ENCODE assay signal across 23 cellular contexts in genomic region chr2:148746973-148747372, GRCh38.
DNase-seq lines count a peak whose midpoint lies in the region; ATAC-seq, FAIRE-seq and TF ChIP-seq lines count a peak whose summit lies in the region.
"Had no signal": no experiment of that assay in that cellular context is flagged by ENCODE, and none has a peak within 500 bp of the region (broad histone marks: within the 10 kb centered on the region; RNA-seq: fewer than 3 reads in every experiment).

No MANE protein-coding gene starts in this region.

- POLR2A ChIA-PET in WTC11 (lab: Charles Lee) (no interaction called here), OCI-LY7 (lab: Charles Lee) (no interaction called here)

- BruUV-seq in Calu3 (replicated peaks; lab: Mats Ljungman, UMichigan) (no TSS peak), OCI-LY7 (replicated peaks; lab: Mats Ljungman, UMichigan) (no TSS peak)

- H3K27me3 Mint-ChIP-seq in Calu3 (ENCODE audit: unreplicated experiment) (no peaks in the 10 kb centered on the region), WTC11 (ENCODE audit: low read depth) (no peaks in the 10 kb centered on the region)
- H3K27me3 Mint-ChIP-seq: CD8-positive, alpha-beta memory T cell had no signal

- no peaks in the 10 kb centered on the region; the same call in 1 of the 2 replicates for H3K79me2 ChIP-seq in OCI-LY7 (ENCODE audit: insufficient read depth, low read depth, low read length)

- no peaks in the 10 kb centered on the region for H3K36me3 ChIP-seq in small intestine (ENCODE audit: control insufficient read depth in 2 of 2, insufficient read depth in 2 of 2, low read length in 2 of 2)
- H3K36me3 ChIP-seq in OCI-LY7 (ENCODE audit: insufficient read depth, low read length), result 0 out of 2 replicates have a peak, but pooled peaks cover 2% of the 10 kb centered on the region
- H3K36me3 ChIP-seq: Peyer's patch had no signal

- WGBS in small intestine, 3 donors, result 21 to 45% (median 24%) methylated on average over 1 of the region's 1 CpG

- intact Hi-C loops in Calu3 (cut with micrococcal nuclease; ENCODE audit: unreplicated experiment) (no loop called here), left colon (cut with DNase I, micrococcal nuclease) (no loop called here), OCI-LY7 (cut with micrococcal nuclease; ENCODE audit: unreplicated experiment) (no loop called here)

- H3K9me3 ChIP-seq in small intestine (ENCODE audit: control insufficient read depth, low read depth), result no peaks in the 10 kb centered on the region
- no peaks in the 10 kb centered on the region for H3K9me3 ChIP-seq in OCI-LY7 (ENCODE audit: low read length)
- H3K9me3 ChIP-seq: Peyer's patch, SJCRH30 had no signal

- FAIRE-seq in small intestine (lab: Jason Lieb, UNC), result no peak
- FAIRE-seq: D721Med had no signal

- peak overlapping the region; percentile 5 for H3K4me3 Mint-ChIP-seq in Calu3 (ENCODE audit: low read depth, unreplicated experiment)
- no peak overlapping the region for H3K4me3 Mint-ChIP-seq in WTC11
- H3K4me3 Mint-ChIP-seq: CD8-positive, alpha-beta memory T cell; HFFc6 had no signal

- no peaks in the 10 kb centered on the region for H4K20me1 ChIP-seq in OCI-LY7 (ENCODE audit: insufficient read depth, low read length)

- H3K27ac ChIP-seq in small intestine (ENCODE audit: low read depth in 1 of 2, low read length in 1 of 2) (no peak overlapping the region), OCI-LY7 (ENCODE audit: low read depth, low read length, poor library complexity, severe bottlenecking) (no peak overlapping the region)
- H3K27ac ChIP-seq: C4-2B, Peyer's patch, SJCRH30 had no signal

- TF ChIP-seq POLR2A in erythroblast (IDR thresholded peaks at IDR 0.05; ENCODE audit: low read length), result no peak

- no peaks in the 10 kb centered on the region for H3K4me1 ChIP-seq in small intestine (ENCODE audit: control insufficient read depth in 2 of 2, insufficient read depth in 1 of 2, low read depth in 1 of 2, low read length in 1 of 2)
- H3K4me1 ChIP-seq in OCI-LY7 (ENCODE audit: insufficient read depth, low read length, poor library complexity, severe bottlenecking), result no peaks in the 10 kb centered on the region
- H3K4me1 ChIP-seq: SJCRH30 had no signal

- no peak overlapping the region for H3K27ac Mint-ChIP-seq in Calu3 (ENCODE audit: unreplicated experiment)
- H3K27ac Mint-ChIP-seq in WTC11, result peak overlapping the region; percentile 26
- H3K27ac Mint-ChIP-seq: HFFc6 had no signal

- H3K4me1 Mint-ChIP-seq in Calu3 (ENCODE audit: low read depth, unreplicated experiment) (peaks cover 20% of the 10 kb centered on the region), WTC11 (peaks cover 51% of the 10 kb centered on the region)

- DNase-seq in Calu3 (no peak), WTC11 (ENCODE audit: low spot score) (no peak), left colon (no peak), small intestine (peak; percentile 7), NCI-H2107 treated with DMSO at 0.1 percent for 48 hours (lab: John Stamatoyannopoulos, UW; ENCODE audit: unreplicated experiment) (no peak), OCI-LY7 (ENCODE audit: low spot score) (no peak), erythroblast (lab: John Stamatoyannopoulos, UW) (no peak)
- DNase-seq: CD8-positive, alpha-beta memory T cell; DMS53; GDM1; HFFc6; KG1; NCI-H1092; NCI-H1436; NCI-H187 treated with DMSO at 0.1 percent for 48 hours; NCI-H2107; NCI-H345; NCI-H524; NCI-H82; Peyer's patch; SJCRH30 had no signal

- CTCF ChIA-PET in Calu3 (lab: Charles Lee), result no interaction called here
- CTCF ChIA-PET in WTC11 (lab: Charles Lee), result no interaction called here
- CTCF ChIA-PET in OCI-LY7 (lab: Charles Lee; ENCODE audit: unreplicated experiment), result no interaction called here

- H3K9me3 Mint-ChIP-seq in Calu3 (ENCODE audit: low read depth, unreplicated experiment), result no peaks in the 10 kb centered on the region
- no peaks in the 10 kb centered on the region for H3K9me3 Mint-ChIP-seq in WTC11
- H3K9me3 Mint-ChIP-seq: CD8-positive, alpha-beta memory T cell; HFFc6 had no signal

- H3K36me3 Mint-ChIP-seq in Calu3 (ENCODE audit: insufficient read depth, unreplicated experiment), result peaks cover 5% of the 10 kb centered on the region
- no peaks in the 10 kb centered on the region for H3K36me3 Mint-ChIP-seq in WTC11

- ATAC-seq in WTC11, result no peak
- peak; percentile 59 for ATAC-seq in left colon

- no peak overlapping the region for H2AFZ ChIP-seq in OCI-LY7 (ENCODE audit: low read length)

- H3K27me3 ChIP-seq in small intestine (ENCODE audit: control insufficient read depth in 2 of 2, insufficient read depth in 2 of 2, low read length in 2 of 2), result no peaks in the 10 kb centered on the region
- H3K27me3 ChIP-seq: Peyer's patch, SJCRH30 had no signal

- no peak overlapping the region for H3K4me3 ChIP-seq in small intestine (ENCODE audit: low read depth in 1 of 2, low read length in 2 of 2)
- H3K4me3 ChIP-seq in OCI-LY7 (ENCODE audit: low read depth, low read length, poor library complexity, severe bottlenecking), result no peak overlapping the region
- H3K4me3 ChIP-seq: Peyer's patch, SJCRH30 had no signal

- TF ChIP-seq CTCF in Calu3 (IDR thresholded peaks at IDR 0.05; ENCODE audit: unreplicated experiment) (no peak), WTC11 (IDR thresholded peaks at IDR 0.05) (no peak), OCI-LY7 (conservative IDR thresholded peaks at IDR 0.05; ENCODE audit: low read length) (no peak)

- H3K4me2 ChIP-seq in OCI-LY7 (ENCODE audit: low read length), result no peak overlapping the region

- H3K9me2 ChIP-seq in OCI-LY7 (ENCODE audit: insufficient read depth, low read length), result no peaks in the 10 kb centered on the region; the same call in 1 of the 2 replicates

TF ChIP-seq in WTC11, 78 proteins besides CTCF, POLR2A, EP300 and RAD21:
- TF ChIP-seq CBFB (CRISPR knock-in tag; IDR thresholded peaks at IDR 0.05; ENCODE audit: low read depth) (no peak), IRF2 (CRISPR knock-in tag; IDR thresholded peaks at IDR 0.05; ENCODE audit: borderline replicate concordance, low read depth) (no peak), ATF1 (CRISPR knock-in tag; IDR thresholded peaks at IDR 0.05) (no peak), NR2C2 (CRISPR knock-in tag; IDR thresholded peaks at IDR 0.05) (no peak), CDX4 (CRISPR knock-in tag; IDR thresholded peaks at IDR 0.05; ENCODE audit: borderline replicate concordance) (no peak), GABPB1 (CRISPR knock-in tag; IDR thresholded peaks at IDR 0.05) (no peak), ZSCAN18 (CRISPR knock-in tag; IDR thresholded peaks at IDR 0.05) (no peak), ZNF416 (CRISPR knock-in tag; IDR thresholded peaks at IDR 0.05) (no peak), ZBTB21 (CRISPR knock-in tag; IDR thresholded peaks at IDR 0.05; ENCODE audit: borderline replicate concordance) (no peak), FOXP1 (CRISPR knock-in tag; IDR thresholded peaks at IDR 0.05; ENCODE audit: borderline replicate concordance) (no peak), MAX (CRISPR knock-in tag; IDR thresholded peaks at IDR 0.05) (no peak), ZNF532 (CRISPR knock-in tag; IDR thresholded peaks at IDR 0.05; ENCODE audit: borderline replicate concordance) (no peak)
TF ChIP-seq in WTC11: peak in this region for 0.
